Comparison of ENCODE assay signal across 16 cellular contexts in genomic region chr3:123412811-123413588, GRCh38. TPM values are rescaled to one million over a fixed set of nuclear protein-coding genes. Genes with fewer than 3 reads are reported as not detected.
DNase-seq lines count a peak whose midpoint lies in the region; ATAC-seq and TF ChIP-seq lines count a peak whose summit lies in the region.
"Had no signal": no experiment of that assay in that cellular context is flagged by ENCODE, and none has a peak within 500 bp of the region (broad histone marks: within the 10 kb centered on the region; RNA-seq: fewer than 3 reads in every experiment).

No MANE protein-coding gene starts in this region.

- H3K27me3 ChIP-seq in transverse colon, result no peaks in the 10 kb centered on the region
- H3K27me3 ChIP-seq: SJSA1 had no signal

- peak; percentile 90 for TF ChIP-seq EP300 in transverse colon (IDR thresholded peaks at IDR 0.05; ENCODE audit: low read depth)

- WGBS in transverse colon (ENCODE audit: low coverage in 1 of 2), 2 donors, result 53 to 73% methylated on average over 3 to 21 of the region's 21 CpGs

- intact Hi-C loops in left cardiac atrium (cut with DNase I), result no loop called here
- intact Hi-C loops in transverse colon (cut with DNase I; ENCODE audit: low total_unique reads), result no loop called here
- intact Hi-C loops in left colon (cut with DNase I, micrococcal nuclease), result no loop called here
- intact Hi-C loops in activated T-helper 2 cell treated with anti-CD3 and anti-CD28 coated beads, Interferon-gamma antibody, Interleukin-2, Interleukin-4, amounts not matched to agents 10 μg/mL and 5 μg/mL and 100 μg/mL, durations not matched to agents 14 hours and 24 hours and 36 hours (cut with micrococcal nuclease), result no loop called here

- H3K27ac ChIP-seq in transverse colon, result peak overlapping the region; percentile 77 to 89 (median 82)
- H3K27ac ChIP-seq: SJSA1 had no signal

- H3K9me3 ChIP-seq in transverse colon, result no peaks in the 10 kb centered on the region
- H3K9me3 ChIP-seq: SJSA1 had no signal

- no peak for TF ChIP-seq POLR2A in transverse colon (IDR thresholded peaks at IDR 0.05)

- no peak for TF ChIP-seq CTCF in transverse colon (IDR thresholded peaks at IDR 0.05)

- peaks cover 26 to 73% (median 47%) of the 10 kb centered on the region in 4 donors for H3K4me1 ChIP-seq in transverse colon
- H3K4me1 ChIP-seq: SJSA1 had no signal

- no peaks in the 10 kb centered on the region for H3K9me3 Mint-ChIP-seq in activated T-helper 2 cell treated with anti-CD3 and anti-CD28 coated beads, Interferon-gamma antibody, Interleukin-2, Interleukin-4, amounts not matched to agents 10 μg/mL and 5 μg/mL and 100 μg/mL, durations not matched to agents 14 hours and 24 hours and 36 hours
- H3K9me3 Mint-ChIP-seq: activated naive CD8-positive, alpha-beta T cell treated with anti-CD3 and anti-CD28 coated beads for 36 hours had no signal

- H3K36me3 Mint-ChIP-seq in activated T-helper 2 cell treated with anti-CD3 and anti-CD28 coated beads, Interferon-gamma antibody, Interleukin-2, Interleukin-4, amounts not matched to agents 10 μg/mL and 5 μg/mL and 100 μg/mL, durations not matched to agents 14 hours and 24 hours and 36 hours (ENCODE audit: low read depth), result no peaks in the 10 kb centered on the region
- H3K36me3 Mint-ChIP-seq: activated naive CD8-positive, alpha-beta T cell treated with anti-CD3 and anti-CD28 coated beads for 36 hours had no signal

- peak; percentile 75 to 77 for ATAC-seq in left cardiac atrium
- no peak for ATAC-seq in left colon
- ATAC-seq in HG03469 (IDR thresholded peaks at IDR 0.05; ENCODE audit: unreplicated experiment), result no peak

- peak overlapping the region in 1 of 4 donors; percentile 12 for H3K4me3 ChIP-seq in transverse colon
- H3K4me3 ChIP-seq: SJSA1 had no signal

- DNase-seq in anterior cingulate cortex (lab: John Stamatoyannopoulos, UW), result peak in 38 of 58 donors; percentile 14 to 73 (median 36)
- DNase-seq in left cardiac atrium, result peak; percentile 59
- peak in 35 of 56 donors; percentile 15 to 70 (median 42) for DNase-seq in nucleus accumbens (lab: John Stamatoyannopoulos, UW)
- DNase-seq in transverse colon, result no peak
- no peak for DNase-seq in left colon
- DNase-seq in activated T-helper 2 cell treated with anti-CD3 and anti-CD28 coated beads, Interferon-gamma antibody, Interleukin-2, Interleukin-4, amounts not matched to agents 10 μg/mL and 5 μg/mL and 100 μg/mL, durations not matched to agents 14 hours and 24 hours and 36 hours (ENCODE audit: low spot score), result no peak
- no peak for DNase-seq in NCI-H2196 (lab: John Stamatoyannopoulos, UW; ENCODE audit: unreplicated experiment)
- DNase-seq: activated CD4-positive, alpha-beta T cell treated with anti-CD3 and anti-CD28 coated beads, Interleukin-2, amount 50 U/mL, for 1 hour; activated naive CD8-positive, alpha-beta T cell treated with anti-CD3 and anti-CD28 coated beads for 36 hours; DMS79; erythroblast; Karpas-422; NCI-H446 treated with DMSO at 0.1 percent for 48 hours had no signal

- no peak overlapping the region for H3K4me3 Mint-ChIP-seq in activated T-helper 2 cell treated with anti-CD3 and anti-CD28 coated beads, Interferon-gamma antibody, Interleukin-2, Interleukin-4, amounts not matched to agents 10 μg/mL and 5 μg/mL and 100 μg/mL, durations not matched to agents 14 hours and 24 hours and 36 hours (ENCODE audit: low read depth)
- H3K4me3 Mint-ChIP-seq: activated naive CD8-positive, alpha-beta T cell treated with anti-CD3 and anti-CD28 coated beads for 36 hours had no signal

- H3K4me1 Mint-ChIP-seq in activated T-helper 2 cell treated with anti-CD3 and anti-CD28 coated beads, Interferon-gamma antibody, Interleukin-2, Interleukin-4, amounts not matched to agents 10 μg/mL and 5 μg/mL and 100 μg/mL, durations not matched to agents 14 hours and 24 hours and 36 hours (ENCODE audit: low read depth), result no peaks in the 10 kb centered on the region
- H3K4me1 Mint-ChIP-seq: activated naive CD8-positive, alpha-beta T cell treated with anti-CD3 and anti-CD28 coated beads for 36 hours had no signal

- in situ Hi-C loops in transverse colon (cut with MboI; ENCODE audit: low pct_ligation_motif_present in 1 of 4, low pct_unique_long_range_greater_than_20kb in 1 of 4, low sequenced_read_pairs in 3 of 4), result no loop called here

- no peak overlapping the region for H3K27ac Mint-ChIP-seq in activated T-helper 2 cell treated with anti-CD3 and anti-CD28 coated beads, Interferon-gamma antibody, Interleukin-2, Interleukin-4, amounts not matched to agents 10 μg/mL and 5 μg/mL and 100 μg/mL, durations not matched to agents 14 hours and 24 hours and 36 hours
- H3K27ac Mint-ChIP-seq: activated naive CD8-positive, alpha-beta T cell treated with anti-CD3 and anti-CD28 coated beads for 36 hours had no signal

- H3K36me3 ChIP-seq in transverse colon, result no peaks in the 10 kb centered on the region
- H3K36me3 ChIP-seq: SJSA1 had no signal

- peaks cover 3% of the 10 kb centered on the region for H3K27me3 Mint-ChIP-seq in activated T-helper 2 cell treated with anti-CD3 and anti-CD28 coated beads, Interferon-gamma antibody, Interleukin-2, Interleukin-4, amounts not matched to agents 10 μg/mL and 5 μg/mL and 100 μg/mL, durations not matched to agents 14 hours and 24 hours and 36 hours (ENCODE audit: low read depth)
- H3K27me3 Mint-ChIP-seq: activated naive CD8-positive, alpha-beta T cell treated with anti-CD3 and anti-CD28 coated beads for 36 hours had no signal

RNA-seq across cellular contexts. Expression of gene ADCY5, which starts 35.9 kb away (rescaled TPM):
- 100 to 1,000 TPM; 104 to 134 TPM for total RNA-seq in left cardiac atrium
- 10 to 100 TPM; 13.9 to 42.0 (median 28.6) TPM for total RNA-seq in transverse colon
- total RNA-seq in left colon, result 10 to 100 TPM in 1 of 2 donors, 1 to 10 TPM in 1; 4.5 to 17.4 TPM
- not detected in 2 replicates for total RNA-seq in activated T-helper 2 cell treated with anti-CD3 and anti-CD28 coated beads, Interferon-gamma antibody, Interleukin-2, Interleukin-4, amounts not matched to agents 10 μg/mL and 5 μg/mL and 100 μg/mL, durations not matched to agents 14 hours and 24 hours and 36 hours
- total RNA-seq: activated naive CD8-positive, alpha-beta T cell treated with anti-CD3 and anti-CD28 coated beads for 36 hours; mononuclear cell had no signal

Comparison
In these comparisons a context has a peak if more than half of its experiments do, and no peak if none do; other contexts are left out.
1. DNase-seq: peak in anterior cingulate cortex (38 of 58), left cardiac atrium (single experiment) and nucleus accumbens (35 of 56); none in transverse colon (single experiment), left colon (0 of 2), activated T-helper 2 cell treated with anti-CD3 and anti-CD28 coated beads, Interferon-gamma antibody, Interleukin-2, Interleukin-4, amounts not matched to agents 10 μg/mL and 5 μg/mL and 100 μg/mL, durations not matched to agents 14 hours and 24 hours and 36 hours (single experiment) and NCI-H2196 (single experiment).
2. ATAC-seq: peak in left cardiac atrium (2 of 2); none in left colon (single experiment) and HG03469 (single experiment).